22 cellular contexts compared by ENCODE assay signal in the genomic region with DNA sequence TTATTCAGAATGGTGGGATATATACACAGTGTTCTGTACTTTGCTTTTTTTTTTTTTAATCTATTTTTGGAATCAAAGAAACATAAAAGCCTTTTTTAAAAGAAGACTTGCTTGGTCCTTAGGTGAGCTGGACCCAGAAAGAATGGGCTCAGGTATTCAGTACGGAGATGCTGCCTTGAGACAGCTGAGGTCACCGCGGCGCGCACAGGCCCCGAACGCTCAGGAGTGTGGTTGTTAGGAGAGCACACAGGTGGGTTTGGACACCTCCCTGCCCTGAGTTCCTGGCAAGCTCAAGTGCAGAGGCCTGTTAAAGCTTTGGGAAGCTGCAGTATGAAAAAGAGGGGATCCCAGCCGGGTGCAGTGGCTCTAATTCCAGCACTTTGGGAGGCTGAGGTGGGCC.
"Had no signal": no experiment of that assay in that cellular context is flagged by ENCODE, and none has a peak within 500 bp of the region (broad histone marks: within the 10 kb centered on the region; RNA-seq: fewer than 3 reads in every experiment).

No MANE protein-coding gene starts in this region.

- H3K27me3 Mint-ChIP-seq: dendritic cell treated with granulocyte-macrophage colony-stimulating factor and Interleukin-4, amounts not matched to agents 40 ng/mL and 50 ng/mL, for 4 days; effector memory CD8-positive, alpha-beta T cell had no signal

- ATAC-seq: effector memory CD8-positive, alpha-beta T cell; esophagus mucosa; foreskin keratinocyte; gastrocnemius medialis; gastroesophageal sphincter; heart left ventricle; heart right ventricle had no signal

- DNase-seq: colonic mucosa; cortex of kidney; dermis blood vessel endothelial cell; dorsolateral prefrontal cortex; effector CD4-positive, alpha-beta T cell; effector CD8-positive, alpha-beta T cell; effector memory CD4-positive, alpha-beta T cell; effector memory CD8-positive, alpha-beta T cell; endodermal cell; erythroblast; esophagus squamous epithelium; foreskin fibroblast; foreskin keratinocyte; foreskin melanocyte; gastrocnemius medialis; glutamatergic neuron; head of caudate nucleus; heart left ventricle; heart right ventricle had no signal

- H3K9me3 Mint-ChIP-seq: dendritic cell treated with granulocyte-macrophage colony-stimulating factor and Interleukin-4, amounts not matched to agents 40 ng/mL and 50 ng/mL, for 4 days; effector memory CD8-positive, alpha-beta T cell; endodermal cell had no signal

- H3K27ac Mint-ChIP-seq: dendritic cell treated with granulocyte-macrophage colony-stimulating factor and Interleukin-4, amounts not matched to agents 40 ng/mL and 50 ng/mL, for 4 days; endodermal cell had no signal

- H3K4me3 Mint-ChIP-seq: dendritic cell treated with granulocyte-macrophage colony-stimulating factor and Interleukin-4, amounts not matched to agents 40 ng/mL and 50 ng/mL, for 4 days; endodermal cell had no signal
